ENCODE assay signal across 3 cellular contexts in the genomic region with DNA sequence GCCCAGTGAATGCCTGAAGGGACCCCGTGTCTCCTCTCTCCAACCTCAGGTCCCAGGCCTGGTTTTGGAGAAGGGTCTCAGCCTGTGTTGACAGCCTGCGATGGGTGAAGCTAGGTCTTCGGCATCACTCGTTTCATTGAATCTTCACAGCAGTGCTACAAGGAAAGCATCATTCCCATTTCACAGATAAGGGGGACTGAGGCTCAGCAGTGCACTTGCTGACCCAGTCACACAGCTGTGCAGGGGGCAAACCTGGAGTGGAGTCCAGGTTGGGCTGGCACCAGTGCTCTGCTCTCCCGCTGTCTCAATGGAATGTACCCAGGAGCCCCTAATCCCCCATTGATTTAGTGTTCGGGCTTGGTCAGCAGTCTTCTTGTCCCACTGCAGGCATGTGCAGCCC.
TF ChIP-seq lines count a peak whose summit lies in the region.

No MANE protein-coding gene starts in this region.

TF ChIP-seq in K562, 482 proteins besides CTCF, POLR2A, EP300 and RAD21:
- TF ChIP-seq RBM25 (IDR thresholded peaks at IDR 0.05; ENCODE audit: low read depth, low read length, severe bottlenecking) (peak; percentile 52), SP2 (IDR thresholded peaks at IDR 0.05; ENCODE audit: extremely low read depth, low read depth, low read length, poor library complexity, severe bottlenecking) (no peak), TAF9B (IDR thresholded peaks at IDR 0.05; ENCODE audit: partially characterized antibody) (no peak), HOMEZ (CRISPR knock-in tag; IDR thresholded peaks at IDR 0.05) (no peak)
- TF ChIP-seq, protein P1, sequence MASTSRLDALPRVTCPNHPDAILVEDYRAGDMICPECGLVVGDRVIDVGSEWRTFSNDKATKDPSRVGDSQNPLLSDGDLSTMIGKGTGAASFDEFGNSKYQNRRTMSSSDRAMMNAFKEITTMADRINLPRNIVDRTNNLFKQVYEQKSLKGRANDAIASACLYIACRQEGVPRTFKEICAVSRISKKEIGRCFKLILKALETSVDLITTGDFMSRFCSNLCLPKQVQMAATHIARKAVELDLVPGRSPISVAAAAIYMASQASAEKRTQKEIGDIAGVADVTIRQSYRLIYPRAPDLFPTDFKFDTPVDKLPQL (IDR thresholded peaks at IDR 0.05; ENCODE audit: extremely low read depth, insufficient read length) = no peak

TF ChIP-seq in H1, 55 proteins besides CTCF, POLR2A, EP300 and RAD21:
- no peak for TF ChIP-seq SRF (IDR thresholded peaks at IDR 0.05; ENCODE audit: low read depth, low read length)
- 0 out of 2 replicates have a peak, but pooled peaks have one; percentile 26 for TF ChIP-seq KDM1A (IDR thresholded peaks at IDR 0.05; ENCODE audit: borderline replicate concordance, low read length)
TF ChIP-seq in H1: peak in this region for 1.

TF ChIP-seq in GM23338, 12 proteins besides CTCF, POLR2A, EP300 and RAD21:
- TF ChIP-seq ZNF331 (CRISPR knock-in tag; IDR thresholded peaks at IDR 0.05; ENCODE audit: low read depth) (no peak), POLR2AphosphoS5 (IDR thresholded peaks at IDR 0.05; ENCODE audit: low read depth) (no peak), EZH2 (IDR thresholded peaks at IDR 0.05; ENCODE audit: low read depth, unreplicated experiment) (no peak), CREB1 (CRISPR knock-in tag; IDR thresholded peaks at IDR 0.05; ENCODE audit: low read depth) (no peak), ZNF114 (CRISPR knock-in tag; IDR thresholded peaks at IDR 0.05) (no peak), EZH2phosphoT487 (IDR thresholded peaks at IDR 0.05; ENCODE audit: unreplicated experiment) (no peak), STAT1 (IDR thresholded peaks at IDR 0.05; ENCODE audit: unreplicated experiment) (no peak), JUNB (IDR thresholded peaks at IDR 0.05; ENCODE audit: unreplicated experiment) (no peak)
- TF ChIP-seq, protein P2, sequence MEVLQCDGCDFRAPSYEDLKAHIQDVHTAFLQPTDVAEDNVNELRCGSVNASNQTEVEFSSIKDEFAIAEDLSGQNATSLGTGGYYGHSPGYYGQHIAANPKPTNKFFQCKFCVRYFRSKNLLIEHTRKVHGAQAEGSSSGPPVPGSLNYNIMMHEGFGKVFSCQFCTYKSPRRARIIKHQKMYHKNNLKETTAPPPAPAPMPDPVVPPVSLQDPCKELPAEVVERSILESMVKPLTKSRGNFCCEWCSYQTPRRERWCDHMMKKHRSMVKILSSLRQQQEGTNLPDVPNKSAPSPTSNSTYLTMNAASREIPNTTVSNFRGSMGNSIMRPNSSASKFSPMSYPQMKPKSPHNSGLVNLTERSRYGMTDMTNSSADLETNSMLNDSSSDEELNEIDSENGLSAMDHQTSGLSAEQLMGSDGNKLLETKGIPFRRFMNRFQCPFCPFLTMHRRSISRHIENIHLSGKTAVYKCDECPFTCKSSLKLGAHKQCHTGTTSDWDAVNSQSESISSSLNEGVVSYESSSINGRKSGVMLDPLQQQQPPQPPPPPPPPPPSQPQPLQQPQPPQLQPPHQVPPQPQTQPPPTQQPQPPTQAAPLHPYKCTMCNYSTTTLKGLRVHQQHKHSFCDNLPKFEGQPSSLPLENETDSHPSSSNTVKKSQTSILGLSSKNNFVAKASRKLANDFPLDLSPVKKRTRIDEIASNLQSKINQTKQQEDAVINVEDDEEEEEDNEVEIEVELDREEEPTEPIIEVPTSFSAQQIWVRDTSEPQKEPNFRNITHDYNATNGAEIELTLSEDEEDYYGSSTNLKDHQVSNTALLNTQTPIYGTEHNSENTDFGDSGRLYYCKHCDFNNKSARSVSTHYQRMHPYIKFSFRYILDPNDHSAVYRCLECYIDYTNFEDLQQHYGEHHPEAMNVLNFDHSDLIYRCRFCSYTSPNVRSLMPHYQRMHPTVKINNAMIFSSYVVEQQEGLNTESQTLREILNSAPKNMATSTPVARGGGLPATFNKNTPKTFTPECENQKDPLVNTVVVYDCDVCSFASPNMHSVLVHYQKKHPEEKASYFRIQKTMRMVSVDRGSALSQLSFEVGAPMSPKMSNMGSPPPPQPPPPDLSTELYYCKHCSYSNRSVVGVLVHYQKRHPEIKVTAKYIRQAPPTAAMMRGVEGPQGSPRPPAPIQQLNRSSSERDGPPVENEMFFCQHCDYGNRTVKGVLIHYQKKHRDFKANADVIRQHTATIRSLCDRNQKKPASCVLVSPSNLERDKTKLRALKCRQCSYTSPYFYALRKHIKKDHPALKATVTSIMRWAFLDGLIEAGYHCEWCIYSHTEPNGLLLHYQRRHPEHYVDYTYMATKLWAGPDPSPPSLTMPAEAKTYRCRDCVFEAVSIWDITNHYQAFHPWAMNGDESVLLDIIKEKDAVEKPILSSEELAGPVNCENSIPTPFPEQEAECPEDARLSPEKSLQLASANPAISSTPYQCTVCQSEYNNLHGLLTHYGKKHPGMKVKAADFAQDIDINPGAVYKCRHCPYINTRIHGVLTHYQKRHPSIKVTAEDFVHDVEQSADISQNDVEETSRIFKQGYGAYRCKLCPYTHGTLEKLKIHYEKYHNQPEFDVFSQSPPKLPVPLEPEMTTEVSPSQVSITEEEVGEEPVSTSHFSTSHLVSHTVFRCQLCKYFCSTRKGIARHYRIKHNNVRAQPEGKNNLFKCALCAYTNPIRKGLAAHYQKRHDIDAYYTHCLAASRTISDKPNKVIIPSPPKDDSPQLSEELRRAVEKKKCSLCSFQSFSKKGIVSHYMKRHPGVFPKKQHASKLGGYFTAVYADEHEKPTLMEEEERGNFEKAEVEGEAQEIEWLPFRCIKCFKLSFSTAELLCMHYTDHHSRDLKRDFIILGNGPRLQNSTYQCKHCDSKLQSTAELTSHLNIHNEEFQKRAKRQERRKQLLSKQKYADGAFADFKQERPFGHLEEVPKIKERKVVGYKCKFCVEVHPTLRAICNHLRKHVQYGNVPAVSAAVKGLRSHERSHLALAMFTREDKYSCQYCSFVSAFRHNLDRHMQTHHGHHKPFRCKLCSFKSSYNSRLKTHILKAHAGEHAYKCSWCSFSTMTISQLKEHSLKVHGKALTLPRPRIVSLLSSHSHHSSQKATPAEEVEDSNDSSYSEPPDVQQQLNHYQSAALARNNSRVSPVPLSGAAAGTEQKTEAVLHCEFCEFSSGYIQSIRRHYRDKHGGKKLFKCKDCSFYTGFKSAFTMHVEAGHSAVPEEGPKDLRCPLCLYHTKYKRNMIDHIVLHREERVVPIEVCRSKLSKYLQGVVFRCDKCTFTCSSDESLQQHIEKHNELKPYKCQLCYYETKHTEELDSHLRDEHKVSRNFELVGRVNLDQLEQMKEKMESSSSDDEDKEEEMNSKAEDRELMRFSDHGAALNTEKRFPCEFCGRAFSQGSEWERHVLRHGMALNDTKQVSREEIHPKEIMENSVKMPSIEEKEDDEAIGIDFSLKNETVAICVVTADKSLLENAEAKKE (CRISPR knock-in tag; IDR thresholded peaks at IDR 0.05) = no peak
